ENCODE assay signal across 28 cellular contexts in the genomic region with DNA sequence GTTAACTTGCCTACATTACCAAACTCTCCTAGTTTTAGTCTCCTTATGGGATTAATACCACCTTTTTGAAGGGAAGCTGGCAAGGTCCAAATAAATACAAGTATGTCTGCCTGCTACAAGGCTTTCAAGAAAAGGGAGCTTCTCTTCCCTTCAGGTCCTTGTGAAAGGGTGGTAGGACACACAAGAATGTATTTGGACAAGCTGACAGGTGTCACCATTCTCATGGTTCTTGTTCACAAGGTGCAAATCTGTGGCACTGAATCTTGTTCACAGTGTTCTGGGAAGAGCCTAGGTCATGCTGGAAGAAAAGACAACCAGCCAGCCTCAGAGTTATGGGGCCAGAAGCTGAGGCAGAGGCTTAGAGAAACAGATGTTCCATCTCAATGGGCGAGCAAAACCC. TPM values are rescaled to one million over a fixed set of nuclear protein-coding genes. Genes with fewer than 3 reads are reported as not detected.
DNase-seq lines count a peak whose midpoint lies in the region; ATAC-seq, FAIRE-seq and TF ChIP-seq lines count a peak whose summit lies in the region.
"Had no signal": no experiment of that assay in that cellular context is flagged by ENCODE, and none has a peak within 500 bp of the region (broad histone marks: within the 10 kb centered on the region; RNA-seq: fewer than 3 reads in every experiment).

No MANE protein-coding gene starts in this region.

- no peak for TF ChIP-seq EP300 in A549 (IDR thresholded peaks at IDR 0.05)

- WGBS in A549 (ENCODE audit: missing lambda C conversion rate) = 0% methylated on average over 1 of the region's 1 CpG

- H3K9me3 ChIP-seq in A549 = no peaks in the 10 kb centered on the region
- H3K9me3 ChIP-seq: BE2C, BLaER1 had no signal

- no peak overlapping the region for H3K4me3 ChIP-seq in A549
- H3K4me3 ChIP-seq: BLaER1, GM12878 had no signal

- CTCF ChIA-PET in A549 (lab: Yijun Ruan, JAX) = interaction anchor here (1.2 kb wide), 1 partner anchor 19 kb away, joined by 3 read pairs; no protein-coding TSS in a partner anchor

- H3K4me1 ChIP-seq in A549 = no peaks in the 10 kb centered on the region
- H3K4me1 ChIP-seq: BE2C, BLaER1 had no signal

- ATAC-seq in A549 (no peak), sciatic nerve (no peak)
- ATAC-seq: GM12878 had no signal

- no peak for TF ChIP-seq POLR2A in A549 (IDR thresholded peaks at IDR 0.05; ENCODE audit: low read length)

- TF ChIP-seq CTCF in A549 (IDR thresholded peaks at IDR 0.05) = no peak

- FAIRE-seq in A549 (lab: Jason Lieb, UNC) = peak; percentile 93
- FAIRE-seq: GM12878, GM12892, GM18507 had no signal

- intact Hi-C loops in sciatic nerve (cut with DNase I) = no loop called here

- TF ChIP-seq RAD21 in A549 (conservative IDR thresholded peaks at IDR 0.05 in 1 of 2, IDR thresholded peaks at IDR 0.05 in 1 of 2) = no peak

- no peak overlapping the region for H3K4me2 ChIP-seq in A549
- H3K4me2 ChIP-seq: BLaER1 had no signal

- H3K27ac ChIP-seq in A549 = no peak overlapping the region
- H3K27ac ChIP-seq: 22Rv1, BLaER1 had no signal

- DNase-seq in NCI-H524 (lab: John Stamatoyannopoulos, UW) (peak; percentile 13 to 64), NCI-H524 treated with DMSO at 0.1 percent for 48 hours (lab: John Stamatoyannopoulos, UW) (no peak), A549 (ENCODE audit: low read depth in 1 of 2, low spot score in 1 of 2) (no peak), NCI-H82 treated with DMSO at 0.1 percent for 48 hours (lab: John Stamatoyannopoulos, UW; ENCODE audit: unreplicated experiment) (peak; percentile 48), sciatic nerve (ENCODE audit: low spot score) (no peak)
- no peak for DNase-seq in stimulated activated CD4-positive, alpha-beta T cell treated with anti-CD3 and anti-CD28 coated beads, Interleukin-4, amount 100 ng/mL, for 4 hours
- DNase-seq: ACHN; BE2C; C1 segment of cervical spinal cord; CD4-positive, alpha-beta memory T cell; CD4-positive, CD25-positive, alpha-beta regulatory T cell; CD8-positive, alpha-beta memory T cell; COR-L47; DMS 273 treated with DMSO at 0.1 percent for 48 hours; DMS153; DMS53; DMS79; DND-41; EL; GDM1 had no signal

- POLR2A ChIA-PET in A549 (lab: Yijun Ruan, JAX) = no interaction called here

TF ChIP-seq in A549, 52 proteins besides CTCF, POLR2A, EP300 and RAD21:
- TF ChIP-seq, protein P1, sequence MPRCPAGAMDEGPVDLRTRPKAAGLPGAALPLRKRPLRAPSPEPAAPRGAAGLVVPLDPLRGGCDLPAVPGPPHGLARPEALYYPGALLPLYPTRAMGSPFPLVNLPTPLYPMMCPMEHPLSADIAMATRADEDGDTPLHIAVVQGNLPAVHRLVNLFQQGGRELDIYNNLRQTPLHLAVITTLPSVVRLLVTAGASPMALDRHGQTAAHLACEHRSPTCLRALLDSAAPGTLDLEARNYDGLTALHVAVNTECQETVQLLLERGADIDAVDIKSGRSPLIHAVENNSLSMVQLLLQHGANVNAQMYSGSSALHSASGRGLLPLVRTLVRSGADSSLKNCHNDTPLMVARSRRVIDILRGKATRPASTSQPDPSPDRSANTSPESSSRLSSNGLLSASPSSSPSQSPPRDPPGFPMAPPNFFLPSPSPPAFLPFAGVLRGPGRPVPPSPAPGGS (IDR thresholded peaks at IDR 0.05) = no peak
- TF ChIP-seq EHMT2 (IDR thresholded peaks at IDR 0.05; ENCODE audit: low read depth) = no peak
- TF ChIP-seq KDM5A (IDR thresholded peaks at IDR 0.05) = no peak
- TF ChIP-seq FOSB (CRISPR knock-in tag; IDR thresholded peaks at IDR 0.05) = no peak
- no peak for TF ChIP-seq ATOH8 (CRISPR knock-in tag; IDR thresholded peaks at IDR 0.05; ENCODE audit: low read depth)
- no peak for TF ChIP-seq RCOR1 (IDR thresholded peaks at IDR 0.05; ENCODE audit: low read depth, low read length)
- TF ChIP-seq ZC3H11A (IDR thresholded peaks at IDR 0.05) = no peak
- no peak for TF ChIP-seq USF2 (IDR thresholded peaks at IDR 0.05)
- TF ChIP-seq CBX2 (IDR thresholded peaks at IDR 0.05; ENCODE audit: borderline replicate concordance, low read depth) = no peak
- no peak for TF ChIP-seq RARB (CRISPR knock-in tag; IDR thresholded peaks at IDR 0.05)
- TF ChIP-seq CHD4 (IDR thresholded peaks at IDR 0.05; ENCODE audit: borderline replicate concordance) = no peak
- TF ChIP-seq MYC (IDR thresholded peaks at IDR 0.05; ENCODE audit: borderline replicate concordance, low read length) = no peak
- no peak for TF ChIP-seq CEBPB (IDR thresholded peaks at IDR 0.05)
- no peak for TF ChIP-seq RFX5 (IDR thresholded peaks at IDR 0.05)
- no peak for TF ChIP-seq REST (IDR thresholded peaks at IDR 0.05)
- TF ChIP-seq HOXA7 (CRISPR knock-in tag; IDR thresholded peaks at IDR 0.05) = no peak
- TF ChIP-seq CBX8 (IDR thresholded peaks at IDR 0.05) = no peak
- TF ChIP-seq RNF2 (IDR thresholded peaks at IDR 0.05; ENCODE audit: borderline replicate concordance, low read depth) = no peak
- TF ChIP-seq GATA3 (IDR thresholded peaks at IDR 0.05; ENCODE audit: borderline replicate concordance) = no peak
- TF ChIP-seq HDAC2 (IDR thresholded peaks at IDR 0.05) = no peak

RNA-seq across cellular contexts. Expression of gene GPC3, which starts 41.9 kb away (rescaled TPM):
- polyA plus RNA-seq in A549 (2011; rRNA removed) (0.04 TPM in 1 of 2 replicates, not detected in the other), A549 (2017; fragmentation: RNase III; extraction: RNeasy Plus Mini Kit Qiagen cat#74134 plus additional on column Dnase treatment) (not detected in 3 replicates)
- not detected in 2 replicates for polyA plus RNA-seq in A549 (2012; cell fraction: cytosol; rRNA removed)
- 0.01 TPM in 1 of 2 replicates, not detected in the other for polyA plus RNA-seq in A549 (2012; cell fraction: nucleus; rRNA removed)
- polyA minus RNA-seq in A549 (2011; rRNA and poly(A)+ RNA removed) = not detected in 2 replicates
- 84.2 TPM for total RNA-seq in sciatic nerve
- total RNA-seq: A172; CD8-positive, alpha-beta memory T cell had no signal
- polyA plus RNA-seq: AG04450; CD14-positive monocyte; CD8-positive, alpha-beta memory T cell had no signal

Comparison
In these comparisons a context has a peak if more than half of its experiments do, and no peak if none do; other contexts are left out.
1. DNase-seq: peak in NCI-H524 (2 of 2) and NCI-H82 treated with DMSO at 0.1 percent for 48 hours (single experiment); none in NCI-H524 treated with DMSO at 0.1 percent for 48 hours (single experiment), A549 (0 of 2), sciatic nerve (single experiment) and stimulated activated CD4-positive, alpha-beta T cell treated with anti-CD3 and anti-CD28 coated beads, Interleukin-4, amount 100 ng/mL, for 4 hours (0 of 2).